Comparison of ENCODE assay signal across 7 cellular contexts in genomic region chr2:105409717-105410116, GRCh38. TPM values are rescaled to one million over a fixed set of nuclear protein-coding genes. Genes with fewer than 3 reads are reported as not detected.
DNase-seq lines count a peak whose midpoint lies in the region; ATAC-seq and TF ChIP-seq lines count a peak whose summit lies in the region.

No MANE protein-coding gene starts in this region.

- H3K4me3 ChIP-seq in dorsolateral prefrontal cortex (no peak overlapping the region), right lobe of liver (no peak overlapping the region)

- 0% methylated on average over 1 of the region's 6 CpGs for WGBS in right lobe of liver (ENCODE audit: insufficient coverage, low coverage, low lambda C conversion rate, missing lambda C conversion rate)

- H3K4me1 ChIP-seq in right lobe of liver: no peaks in the 10 kb centered on the region

- H3K36me3 ChIP-seq in right lobe of liver: no peaks in the 10 kb centered on the region

- H3K27me3 ChIP-seq in dorsolateral prefrontal cortex (peaks cover 0 to 14% (median 0%) of the 10 kb centered on the region in 45 donors), right lobe of liver (no peaks in the 10 kb centered on the region)

- TF ChIP-seq POLR2A in right lobe of liver (IDR thresholded peaks at IDR 0.05): no peak

- peak; percentile 5 for DNase-seq in NCI-H1694 (lab: John Stamatoyannopoulos, UW)
- DNase-seq in dorsolateral prefrontal cortex: peak; percentile 25 to 87 (median 77)
- peak; percentile 71 to 91 (median 89) for DNase-seq in right lobe of liver
- DNase-seq in ureter (ENCODE audit: low spot score): peak; percentile 86
- no peak for DNase-seq in activated CD8-positive, alpha-beta memory T cell treated with anti-CD3 and anti-CD28 coated beads for 24 hours
- no peak for DNase-seq in stimulated activated naive CD4-positive, alpha-beta T cell (lab: John Stamatoyannopoulos, UW)
- no peak for DNase-seq in NCI-H2029 treated with DMSO at 0.1 percent for 48 hours (lab: John Stamatoyannopoulos, UW)

- ATAC-seq in right lobe of liver: peak; percentile 75 to 97 (median 94)

- H3K27ac ChIP-seq in dorsolateral prefrontal cortex: peak overlapping the region in 25 of 59 donors; percentile 1 to 81 (median 51)
- H3K27ac ChIP-seq in right lobe of liver: peak overlapping the region in 1 of 3 donors; percentile 33

- TF ChIP-seq CTCF in dorsolateral prefrontal cortex (IDR thresholded peaks at IDR 0.05 in 54 of 56, conservative IDR thresholded peaks at IDR 0.05 in 2 of 56; ENCODE audit: low read depth in 1 of 56, partially characterized antibody in 56 of 56) (no peak), right lobe of liver (IDR thresholded peaks at IDR 0.05) (no peak)

- intact Hi-C loops in dorsolateral prefrontal cortex (cut with DNase I): loop anchor here in 1 of 2 donors (2.0 kb wide), 1 partner anchor 17 kb away; no protein-coding TSS in a partner anchor
- intact Hi-C loops in right lobe of liver (cut with DNase I): no loop called here

- H3K9me3 ChIP-seq in right lobe of liver: no peaks in the 10 kb centered on the region

RNA-seq across cellular contexts. Expression of gene FHL2, which starts 10.9 kb away (rescaled TPM):
- 10 to 100 TPM in 119 of 120 experiments, 1 to 10 TPM in 1; 9.0 to 49.5 (median 29.1) TPM for total RNA-seq in dorsolateral prefrontal cortex
- total RNA-seq in right lobe of liver: 10 to 100 TPM in 3 of 6 experiments, 1 to 10 TPM in 3; 4.2 to 36.6 (median 12.0) TPM
- 120 TPM for total RNA-seq in ureter

Comparison
In these comparisons a context has a peak if more than half of its experiments do, and no peak if none do; other contexts are left out.
1. DNase-seq: peak in NCI-H1694 (single experiment), dorsolateral prefrontal cortex (10 of 10), right lobe of liver (3 of 3) and ureter (single experiment); none in activated CD8-positive, alpha-beta memory T cell treated with anti-CD3 and anti-CD28 coated beads for 24 hours (single experiment), stimulated activated naive CD4-positive, alpha-beta T cell (0 of 6) and NCI-H2029 treated with DMSO at 0.1 percent for 48 hours (single experiment).